8 cellular contexts compared by ENCODE assay signal in genomic region chrX:57592159-57592893, GRCh38. TPM values are rescaled to one million over a fixed set of nuclear protein-coding genes. Genes with fewer than 3 reads are reported as not detected.
DNase-seq lines count a peak whose midpoint lies in the region; ATAC-seq and TF ChIP-seq lines count a peak whose summit lies in the region.
"Not testable (repeated sequence)": the region's sequence is repeated elsewhere in the genome, so short reads cannot be mapped to it uniquely, and the experiment has no call there.

No MANE protein-coding gene starts in this region.

- not testable (repeated sequence) for H3K27me3 Mint-ChIP-seq in CD8-positive, alpha-beta memory T cell; activated T-helper 1 cell treated with anti-CD3 and anti-CD28 coated beads, Interleukin-12 subunit alpha, Interleukin-12 subunit beta, Interleukin-2, Interleukin-4 antibody, amounts not matched to agents 30 ng/mL and 10 ng/mL and 1 ng/mL, durations not matched to agents 14 hours and 24 hours and 36 hours (ENCODE audit: insufficient read depth)

- not testable (repeated sequence) for H3K9me3 Mint-ChIP-seq in CD8-positive, alpha-beta memory T cell; activated T-helper 1 cell treated with anti-CD3 and anti-CD28 coated beads, Interleukin-12 subunit alpha, Interleukin-12 subunit beta, Interleukin-2, Interleukin-4 antibody, amounts not matched to agents 30 ng/mL and 10 ng/mL and 1 ng/mL, durations not matched to agents 14 hours and 24 hours and 36 hours

- H4K20me1 ChIP-seq in OCI-LY1 (ENCODE audit: insufficient read depth, low read length), result not testable (repeated sequence)

- not testable (repeated sequence) for H3K9me2 ChIP-seq in OCI-LY1 (ENCODE audit: low read depth, low read length)

- H2AFZ ChIP-seq in OCI-LY1 (ENCODE audit: low read length), result not testable (repeated sequence)

- TF ChIP-seq POLR2A in erythroblast (IDR thresholded peaks at IDR 0.05; ENCODE audit: low read length), result not testable (repeated sequence)

- H3K4me3 ChIP-seq in CD8-positive, alpha-beta memory T cell (ENCODE audit: low read length), result peak overlapping the region; percentile 49
- peak overlapping the region; percentile 66 for H3K4me3 ChIP-seq in OCI-LY1 (ENCODE audit: low read depth, low read length, poor library complexity, severe bottlenecking)

- H3K9me3 ChIP-seq in CD8-positive, alpha-beta memory T cell (ENCODE audit: low read length); OCI-LY1 (ENCODE audit: low read length): not testable (repeated sequence)

- not testable (repeated sequence) for H3K27me3 ChIP-seq in CD8-positive, alpha-beta memory T cell (ENCODE audit: insufficient read depth, low read length, poor library complexity, severe bottlenecking); OCI-LY1 (ENCODE audit: insufficient read depth, low read length)

- H3K27ac Mint-ChIP-seq in CD8-positive, alpha-beta memory T cell, result peak overlapping the region in 1 of 8 donors; percentile 69
- not testable (repeated sequence) for H3K27ac Mint-ChIP-seq in activated T-helper 1 cell treated with anti-CD3 and anti-CD28 coated beads, Interleukin-12 subunit alpha, Interleukin-12 subunit beta, Interleukin-2, Interleukin-4 antibody, amounts not matched to agents 30 ng/mL and 10 ng/mL and 1 ng/mL, durations not matched to agents 14 hours and 24 hours and 36 hours

- not testable (repeated sequence) for TF ChIP-seq CTCF in GM20000 (IDR thresholded peaks at IDR 0.05; ENCODE audit: extremely low read depth, missing control alignments); OCI-LY1 (IDR thresholded peaks at IDR 0.05; ENCODE audit: low read length)

- peaks cover 32 to 56% (median 48%) of the 10 kb centered on the region in 3 donors for H3K4me1 Mint-ChIP-seq in CD8-positive, alpha-beta memory T cell
- H3K4me1 Mint-ChIP-seq in activated T-helper 1 cell treated with anti-CD3 and anti-CD28 coated beads, Interleukin-12 subunit alpha, Interleukin-12 subunit beta, Interleukin-2, Interleukin-4 antibody, amounts not matched to agents 30 ng/mL and 10 ng/mL and 1 ng/mL, durations not matched to agents 14 hours and 24 hours and 36 hours (ENCODE audit: low read depth), result peaks cover 34% of the 10 kb centered on the region

- POLR2A ChIA-PET in CD8-positive, alpha-beta memory T cell (lab: Charles Lee), result not testable (repeated sequence)

- H3K79me2 ChIP-seq in OCI-LY1 (ENCODE audit: insufficient read depth, low read length), result peaks cover 14% of the 10 kb centered on the region; the same call in 1 of the 2 replicates

- not testable (repeated sequence) for H3K36me3 ChIP-seq in CD8-positive, alpha-beta memory T cell (ENCODE audit: insufficient read depth, low read length); OCI-LY1 (ENCODE audit: insufficient read depth, low read length)

- peak overlapping the region; percentile 62 for H3K4me2 ChIP-seq in OCI-LY1 (ENCODE audit: low read length)

- not testable (repeated sequence) for H3F3A ChIP-seq in OCI-LY1 (ENCODE audit: insufficient read depth, low read length)

- H3K36me3 Mint-ChIP-seq in CD8-positive, alpha-beta memory T cell, result peaks cover 3 to 24% (median 7%) of the 10 kb centered on the region in 3 donors
- peaks cover 12% of the 10 kb centered on the region for H3K36me3 Mint-ChIP-seq in activated T-helper 1 cell treated with anti-CD3 and anti-CD28 coated beads, Interleukin-12 subunit alpha, Interleukin-12 subunit beta, Interleukin-2, Interleukin-4 antibody, amounts not matched to agents 30 ng/mL and 10 ng/mL and 1 ng/mL, durations not matched to agents 14 hours and 24 hours and 36 hours (ENCODE audit: low read depth)

- CTCF ChIA-PET in CD8-positive, alpha-beta memory T cell (lab: Charles Lee), result not testable (repeated sequence)

- peak overlapping the region in 6 of 7 donors; percentile 23 to 83 (median 66) for H3K4me3 Mint-ChIP-seq in CD8-positive, alpha-beta memory T cell
- H3K4me3 Mint-ChIP-seq in activated T-helper 1 cell treated with anti-CD3 and anti-CD28 coated beads, Interleukin-12 subunit alpha, Interleukin-12 subunit beta, Interleukin-2, Interleukin-4 antibody, amounts not matched to agents 30 ng/mL and 10 ng/mL and 1 ng/mL, durations not matched to agents 14 hours and 24 hours and 36 hours, result peak overlapping the region; percentile 69

- intact Hi-C loops in activated T-helper 1 cell treated with anti-CD3 and anti-CD28 coated beads, Interleukin-12 subunit alpha, Interleukin-12 subunit beta, Interleukin-2, Interleukin-4 antibody, amounts not matched to agents 30 ng/mL and 10 ng/mL and 1 ng/mL, durations not matched to agents 14 hours and 24 hours and 36 hours (cut with micrococcal nuclease), result loop anchor here (2.0 to 5.0 kb wide), 4 partner anchors 315 to 780 kb away; partner anchors contain the start of gene SPIN2B

- peaks cover 20% of the 10 kb centered on the region for H3K4me1 ChIP-seq in CD8-positive, alpha-beta memory T cell (ENCODE audit: insufficient read depth, low read length)
- peaks cover 43% of the 10 kb centered on the region for H3K4me1 ChIP-seq in OCI-LY1 (ENCODE audit: insufficient read depth, low read length, severe bottlenecking)

- DNase-seq in CD8-positive, alpha-beta memory T cell, result peak in 4 of 5 donors; percentile 14 to 60 (median 50)
- DNase-seq in GM20000 (ENCODE audit: low spot score), result peak; percentile 17
- DNase-seq in activated T-helper 1 cell treated with anti-CD3 and anti-CD28 coated beads, Interleukin-12 subunit alpha, Interleukin-12 subunit beta, Interleukin-2, Interleukin-4 antibody, amounts not matched to agents 30 ng/mL and 10 ng/mL and 1 ng/mL, durations not matched to agents 14 hours and 24 hours and 36 hours (ENCODE audit: low spot score), result peak; percentile 12
- peak; percentile 67 to 69 for DNase-seq in erythroblast (lab: John Stamatoyannopoulos, UW)
- DNase-seq in lung microvascular endothelial cell (ENCODE audit: low read depth in 2 of 2), result peak; percentile 31 to 57
- DNase-seq in stimulated activated CD4-positive, alpha-beta T cell treated with anti-CD3 and anti-CD28 coated beads, Interleukin-15, amount 100 ng/mL, for 24 hours, result peak; percentile 23

- ATAC-seq in HG03175 (IDR thresholded peaks at IDR 0.05; ENCODE audit: unreplicated experiment), result peak; percentile 77

- H3K27ac ChIP-seq in CD8-positive, alpha-beta memory T cell (ENCODE audit: low read depth, low read length), result peak overlapping the region; percentile 38
- H3K27ac ChIP-seq in OCI-LY1 (ENCODE audit: low read depth, low read length, poor library complexity, severe bottlenecking), result not testable (repeated sequence)

- peak overlapping the region; percentile 63 for H3K9ac ChIP-seq in OCI-LY1 (ENCODE audit: low read length)

RNA-seq across cellular contexts. Expression of gene ZXDB, which starts 0.5 kb away (rescaled TPM):
- total RNA-seq in CD8-positive, alpha-beta memory T cell, result 1 to 10 TPM; 6.5 to 6.6 TPM
- 5.6 TPM for polyA plus RNA-seq in CD8-positive, alpha-beta memory T cell
- 6.3 and 6.4 TPM in 2 replicates for total RNA-seq in activated T-helper 1 cell treated with anti-CD3 and anti-CD28 coated beads, Interleukin-12 subunit alpha, Interleukin-12 subunit beta, Interleukin-2, Interleukin-4 antibody, amounts not matched to agents 30 ng/mL and 10 ng/mL and 1 ng/mL, durations not matched to agents 14 hours and 24 hours and 36 hours
- total RNA-seq in lung microvascular endothelial cell, result 5.0 and 6.9 TPM in 2 replicates

Comparison
In these comparisons a context has a peak if more than half of its experiments do, and no peak if none do; other contexts are left out.
1. DNase-seq: peak in every context shown above with its lines; median percentile 68 in erythroblast; 50 in CD8-positive, alpha-beta memory T cell; 44 in lung microvascular endothelial cell; 23 in stimulated activated CD4-positive, alpha-beta T cell treated with anti-CD3 and anti-CD28 coated beads, Interleukin-15, amount 100 ng/mL, for 24 hours; 17 in GM20000; 12 in activated T-helper 1 cell treated with anti-CD3 and anti-CD28 coated beads, Interleukin-12 subunit alpha, Interleukin-12 subunit beta, Interleukin-2, Interleukin-4 antibody, amounts not matched to agents 30 ng/mL and 10 ng/mL and 1 ng/mL, durations not matched to agents 14 hours and 24 hours and 36 hours.